Comparison of ENCODE assay signal across 22 cellular contexts in genomic region chr21:40595806-40596205, GRCh38.
DNase-seq lines count a peak whose midpoint lies in the region; FAIRE-seq and TF ChIP-seq lines count a peak whose summit lies in the region.
"Had no signal": no experiment of that assay in that cellular context is flagged by ENCODE, and none has a peak within 500 bp of the region (broad histone marks: within the 10 kb centered on the region; RNA-seq: fewer than 3 reads in every experiment).

No MANE protein-coding gene starts in this region.

- H2BK20ac ChIP-seq in H1 (ENCODE audit: low read length), result no peak overlapping the region

- no peak overlapping the region for H3K14ac ChIP-seq in H1 (ENCODE audit: insufficient read length)

- H3K4ac ChIP-seq in H1 (replicated peaks; ENCODE audit: insufficient read length, low read depth, low read length), result no peak overlapping the region

- BruUV-seq in MCF 10A (replicated peaks; lab: Mats Ljungman, UMichigan), result no TSS peak

- CTCF ChIA-PET in MCF 10A (lab: Yijun Ruan, JAX) (interaction anchor here (0.7 kb wide), 1 partner anchor 57 kb away, joined by 3 read pairs; no protein-coding TSS in a partner anchor), RWPE1 (lab: Yijun Ruan, JAX) (no interaction called here), H1 (lab: Charles Lee; ENCODE audit: partially characterized antibody) (interaction anchor here (0.6 to 0.7 kb wide), 2 partner anchors 252 to 454 kb away, joined by 3 read pairs; no protein-coding TSS in a partner anchor)

- H3K23me2 ChIP-seq in H1 (ENCODE audit: low read depth, low read length), result no peaks in the 10 kb centered on the region

- no peaks in the 10 kb centered on the region for H3K9me3 ChIP-seq in breast epithelium
- no peaks in the 10 kb centered on the region for H3K9me3 ChIP-seq in H1 (ENCODE audit: insufficient read depth in 2 of 2, low read depth in 1 of 2, low read length in 1 of 2)
- H3K9me3 ChIP-seq: BE2C, Caco-2, SJCRH30 had no signal

- H3K4me2 ChIP-seq in H1 (ENCODE audit: insufficient read depth in 1 of 2, low read depth in 2 of 2, low read length in 2 of 2), result no peak overlapping the region
- H3K4me2 ChIP-seq: PC-9 had no signal

- no peak overlapping the region; the same call in 1 of the 2 replicates for H2BK12ac ChIP-seq in H1 (ENCODE audit: low read depth, low read length)

- no peaks in the 10 kb centered on the region for H3K27me3 Mint-ChIP-seq in MCF 10A (ENCODE audit: insufficient read depth, unreplicated experiment)
- H3K27me3 Mint-ChIP-seq: CD4-positive, CD25-positive, alpha-beta regulatory T cell had no signal

- no peak overlapping the region for H2BK15ac ChIP-seq in H1 (ENCODE audit: low read length)

- DNase-seq in MCF 10A (ENCODE audit: unreplicated experiment), result peak; percentile 33
- DNase-seq in breast epithelium (ENCODE audit: low spot score in 2 of 2), result no peak
- peak; percentile 5 for DNase-seq in RWPE1 (ENCODE audit: low spot score)
- DNase-seq in H1 (ENCODE audit: low read depth in 1 of 2, low spot score in 2 of 2), result no peak
- no peak for DNase-seq in NCI-H1436 (lab: John Stamatoyannopoulos, UW)
- DNase-seq in T-helper 9 cell, result no peak
- no peak for DNase-seq in NCI-H82 (lab: John Stamatoyannopoulos, UW)
- DNase-seq in urothelium cell line (ENCODE audit: low spot score), result no peak
- DNase-seq: BE2C; Caco-2; CD4-positive, CD25-positive, alpha-beta regulatory T cell; GF-D8; GOT3; NCI-H1048; NCI-H1436 treated with DMSO at 0.1 percent for 48 hours; NCI-H2081; NCI-H2171 treated with DMSO at 0.1 percent for 48 hours; NCI-H446; NCI-H69; PC-9; SJCRH30; SW 1271 had no signal

- H3K79me1 ChIP-seq in H1 (ENCODE audit: low read depth, low read length), result no peaks in the 10 kb centered on the region

- FAIRE-seq in H1 (lab: Jason Lieb, UNC) (no peak), urothelium cell line (lab: Jason Lieb, UNC) (no peak)

- peaks cover 5% of the 10 kb centered on the region for H3K4me1 Mint-ChIP-seq in MCF 10A (ENCODE audit: insufficient read depth, unreplicated experiment)
- H3K4me1 Mint-ChIP-seq: CD4-positive, CD25-positive, alpha-beta regulatory T cell had no signal

- POLR2A ChIA-PET in MCF 10A (lab: Yijun Ruan, JAX), result no interaction called here
- POLR2A ChIA-PET in RWPE1 (lab: Yijun Ruan, JAX; ENCODE audit: low non-redundant PET), result no interaction called here
- POLR2A ChIA-PET in H1 (lab: Charles Lee; ENCODE audit: partially characterized antibody), result no interaction called here

- no peaks in the 10 kb centered on the region for H3K36me3 Mint-ChIP-seq in MCF 10A (ENCODE audit: insufficient read depth, unreplicated experiment)
- H3K36me3 Mint-ChIP-seq: CD4-positive, CD25-positive, alpha-beta regulatory T cell had no signal

- no peak overlapping the region for H3K4me3 ChIP-seq in breast epithelium
- no peak overlapping the region for H3K4me3 ChIP-seq in H1 (ENCODE audit: extremely low read depth in 1 of 4, insufficient read depth in 2 of 4, low read depth in 3 of 4, low read length in 4 of 4)
- H3K4me3 ChIP-seq: PC-9, SJCRH30 had no signal

- no peak overlapping the region for H4K8ac ChIP-seq in H1 (ENCODE audit: extremely low read depth, insufficient read depth, low read length)

- no peak for TF ChIP-seq RAD21 in H1 (IDR thresholded peaks at IDR 0.05 in 1 of 2, conservative IDR thresholded peaks at IDR 0.05 in 1 of 2; ENCODE audit: low read depth in 2 of 2, low read length in 2 of 2)

- H3K4me1 ChIP-seq in breast epithelium, result no peaks in the 10 kb centered on the region
- no peaks in the 10 kb centered on the region for H3K4me1 ChIP-seq in H1 (replicated peaks in 1 of 4; ENCODE audit: control insufficient read depth in 3 of 4, insufficient read depth in 4 of 4, low read length in 3 of 4)
- H3K4me1 ChIP-seq: BE2C, Caco-2, SJCRH30 had no signal

- H3K79me2 ChIP-seq in H1 (ENCODE audit: control insufficient read depth in 1 of 2, insufficient read depth in 2 of 2, low read length in 2 of 2), result no peaks in the 10 kb centered on the region

- H3K27ac Mint-ChIP-seq in MCF 10A (ENCODE audit: low read depth, unreplicated experiment), result no peak overlapping the region

- H3K4me3 Mint-ChIP-seq in MCF 10A (ENCODE audit: unreplicated experiment), result no peak overlapping the region
- H3K4me3 Mint-ChIP-seq: CD4-positive, CD25-positive, alpha-beta regulatory T cell had no signal

- H3K27ac ChIP-seq in breast epithelium, result no peak overlapping the region
- H3K27ac ChIP-seq in RWPE1, result no peak overlapping the region
- no peak overlapping the region for H3K27ac ChIP-seq in H1 (ENCODE audit: low read depth, low read length)
- H3K27ac ChIP-seq: PC-9, SJCRH30 had no signal

- WGBS in H1 (ENCODE audit: extremely low coverage in 1 of 2, insufficient coverage in 1 of 2, insufficient read length in 1 of 2, insufficient replicate concordance in 2 of 2, low coverage in 1 of 2, low lambda C conversion rate in 2 of 2, missing lambda C conversion rate in 1 of 2), 2 experiments, result 89% methylated on average over 8 of the region's 8 CpGs; no CpG with 5 or more reads in 1 of the 2 experiments

- TF ChIP-seq EP300 in H1 (IDR thresholded peaks at IDR 0.05; ENCODE audit: borderline replicate concordance in 1 of 2, low read depth in 2 of 2, low read length in 2 of 2), result no peak

- H2BK120ac ChIP-seq in H1 (replicated peaks; ENCODE audit: low read depth, low read length), result no peak overlapping the region

- intact Hi-C loops in MCF 10A (cut with micrococcal nuclease) (no loop called here), breast epithelium (cut with DNase I; ENCODE audit: low total_unique reads) (no loop called here)

- no peaks in the 10 kb centered on the region for H4K20me1 ChIP-seq in H1 (replicated peaks in 1 of 2; ENCODE audit: control insufficient read depth in 1 of 2, insufficient read depth in 2 of 2, low read length in 2 of 2)

- H2AFZ ChIP-seq in H1 (ENCODE audit: low read length), result peak overlapping the region; percentile 35; the same call in 1 of the 2 replicates
- H2AFZ ChIP-seq: PC-9 had no signal

- H3K36me3 ChIP-seq in breast epithelium (no peaks in the 10 kb centered on the region), H1 (ENCODE audit: control insufficient read depth in 2 of 4, insufficient read depth in 4 of 4, low read length in 3 of 4) (no peaks in the 10 kb centered on the region)
- H3K36me3 ChIP-seq: BE2C, SJCRH30 had no signal

- no peak overlapping the region for H2AK5ac ChIP-seq in H1 (ENCODE audit: low read depth, low read length)

- no peak overlapping the region for H3K23ac ChIP-seq in H1 (ENCODE audit: insufficient read length)

- no peak overlapping the region for H3K9ac ChIP-seq in H1 (replicated peaks in 1 of 4; ENCODE audit: extremely low read depth in 1 of 4, low read depth in 3 of 4, low read length in 3 of 4)

- no peak overlapping the region for H4K91ac ChIP-seq in H1 (replicated peaks; ENCODE audit: insufficient read length, low read length)

- H3K9me3 Mint-ChIP-seq in MCF 10A (ENCODE audit: unreplicated experiment), result peaks cover 26% of the 10 kb centered on the region

- H3K27me3 ChIP-seq in breast epithelium (no peaks in the 10 kb centered on the region), H1 (replicated peaks in 1 of 4; ENCODE audit: control insufficient read depth in 3 of 4, extremely low read depth in 1 of 4, insufficient read depth in 3 of 4, low read length in 3 of 4) (no peaks in the 10 kb centered on the region)
- H3K27me3 ChIP-seq: BE2C, SJCRH30 had no signal

- TF ChIP-seq POLR2A in breast epithelium (IDR thresholded peaks at IDR 0.05) (no peak), H1 (IDR thresholded peaks at IDR 0.05; ENCODE audit: control extremely low read depth in 1 of 2, low read depth in 2 of 2, low read length in 2 of 2) (no peak)

- TF ChIP-seq CTCF in MCF 10A (IDR thresholded peaks at IDR 0.05; ENCODE audit: unreplicated experiment) (no peak), breast epithelium (IDR thresholded peaks at IDR 0.05) (no peak), RWPE1 (conservative IDR thresholded peaks at IDR 0.05; ENCODE audit: low read depth) (no peak), H1 (IDR thresholded peaks at IDR 0.05; ENCODE audit: control extremely low read depth in 1 of 3, insufficient read depth in 1 of 3, low read depth in 1 of 3, low read length in 3 of 3) (no peak)

- no peak overlapping the region for H2BK5ac ChIP-seq in H1 (ENCODE audit: low read depth, low read length)

- no peak overlapping the region for H3K18ac ChIP-seq in H1 (ENCODE audit: extremely low read depth, low read length)

- no peak overlapping the region for H3K56ac ChIP-seq in H1 (replicated peaks; ENCODE audit: insufficient read length, low read depth, low read length)

- H4K5ac ChIP-seq in H1 (ENCODE audit: insufficient read length, low read depth, low read length), result no peak overlapping the region

TF ChIP-seq in H1, 55 proteins besides CTCF, POLR2A, EP300 and RAD21:
- no peak for TF ChIP-seq KDM1A (IDR thresholded peaks at IDR 0.05; ENCODE audit: borderline replicate concordance, low read length)
- TF ChIP-seq TEAD4 (IDR thresholded peaks at IDR 0.05; ENCODE audit: low read depth, low read length), result no peak
- TF ChIP-seq TAF7 (optimal IDR thresholded peaks at IDR 0.05; ENCODE audit: borderline replicate concordance, low read depth, low read length), result no peak
- TF ChIP-seq CBX5 (IDR thresholded peaks at IDR 0.05; ENCODE audit: low read depth, low read length), result no peak
- TF ChIP-seq CREB1 (IDR thresholded peaks at IDR 0.05), result no peak
- no peak for TF ChIP-seq SP4 (IDR thresholded peaks at IDR 0.05; ENCODE audit: low read length)
- TF ChIP-seq BACH1 (IDR thresholded peaks at IDR 0.05; ENCODE audit: low read length), result no peak
- TF ChIP-seq TBP (IDR thresholded peaks at IDR 0.05; ENCODE audit: low read depth, low read length), result no peak
- TF ChIP-seq MAX (IDR thresholded peaks at IDR 0.05), result no peak
- TF ChIP-seq GABPA (IDR thresholded peaks at IDR 0.05; ENCODE audit: borderline replicate concordance, insufficient read depth, low read length), result no peak
- TF ChIP-seq SRF (IDR thresholded peaks at IDR 0.05; ENCODE audit: low read depth, low read length), result no peak
- no peak for TF ChIP-seq MAFK (IDR thresholded peaks at IDR 0.05; ENCODE audit: low read depth, low read length)
- no peak for TF ChIP-seq TAF1 (IDR thresholded peaks at IDR 0.05; ENCODE audit: low read depth, low read length)
- no peak for TF ChIP-seq SP1 (IDR thresholded peaks at IDR 0.05; ENCODE audit: low read depth, low read length)
- TF ChIP-seq EGR1 (IDR thresholded peaks at IDR 0.05; ENCODE audit: borderline replicate concordance, low read depth, low read length), result no peak
- TF ChIP-seq EZH2 (IDR thresholded peaks at IDR 0.05; ENCODE audit: low read depth, low read length, severe bottlenecking), result no peak
- no peak for TF ChIP-seq CHD1 (IDR thresholded peaks at IDR 0.05; ENCODE audit: low read depth, low read length)

Comparison
In these comparisons a context has a peak if more than half of its experiments do, and no peak if none do; other contexts are left out.
1. DNase-seq: peak in MCF 10A (single experiment) and RWPE1 (single experiment); none in breast epithelium (0 of 2), H1 (0 of 2), NCI-H1436 (single experiment), T-helper 9 cell (single experiment), NCI-H82 (single experiment) and urothelium cell line (single experiment).